In the genomic region with DNA sequence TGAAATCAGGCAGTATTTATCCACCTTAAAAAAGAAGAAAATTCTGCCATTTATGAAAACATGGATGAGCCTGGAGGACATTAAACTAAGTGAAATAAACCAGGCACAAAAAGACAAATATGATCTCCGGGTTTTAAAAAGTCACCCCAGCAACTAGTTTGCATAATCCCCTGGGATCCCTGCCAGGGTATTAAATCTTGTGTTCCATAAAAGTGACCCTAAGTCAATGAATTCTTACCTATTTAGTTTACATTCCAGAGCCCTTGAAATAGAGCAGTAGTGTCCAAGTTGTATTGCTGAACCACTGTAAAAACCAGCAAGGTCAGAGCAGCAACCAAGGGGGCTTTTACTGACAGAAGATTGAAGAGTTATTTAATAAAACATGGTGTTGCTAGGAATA, we compare ENCODE assay signal across 21 cellular contexts.
"Had no signal": no experiment of that assay in that cellular context is flagged by ENCODE, and none has a peak within 500 bp of the region (broad histone marks: within the 10 kb centered on the region; RNA-seq: fewer than 3 reads in every experiment).

No MANE protein-coding gene starts in this region.

- H3K4me3 Mint-ChIP-seq: activated CD4-positive, alpha-beta memory T cell treated with anti-CD3 and anti-CD28 coated beads, Interleukin-2, amount 10 ng/mL, durations not matched to agents 7 days and 5 days; activated CD4-positive, alpha-beta T cell treated with anti-CD3 and anti-CD28 coated beads for 36 hours; activated naive CD8-positive, alpha-beta T cell treated with anti-CD3 and anti-CD28 coated beads, Interleukin-2, amount 10 ng/mL, durations not matched to agents 7 days and 5 days; activated T-cell treated with anti-CD3 and anti-CD28 coated beads, Interleukin-2, amount 50 U/mL, for 72 hours; naive B cell had no signal

- H3K36me3 ChIP-seq: neutrophil, right lobe of liver, suprapubic skin, upper lobe of right lung, WERI-Rb-1 had no signal

- H3K27ac ChIP-seq: neutrophil, right lobe of liver, suprapubic skin, upper lobe of right lung, WERI-Rb-1 had no signal

- H3K27me3 ChIP-seq: neutrophil, right lobe of liver, suprapubic skin, upper lobe of right lung had no signal

- H3K4me1 ChIP-seq: right lobe of liver, suprapubic skin, upper lobe of right lung had no signal

- H3K4me3 ChIP-seq: right lobe of liver, suprapubic skin, upper lobe of right lung had no signal

- H3K4me1 Mint-ChIP-seq: activated CD4-positive, alpha-beta memory T cell treated with anti-CD3 and anti-CD28 coated beads, Interleukin-2, amount 10 ng/mL, durations not matched to agents 7 days and 5 days; activated CD4-positive, alpha-beta T cell treated with anti-CD3 and anti-CD28 coated beads for 36 hours; activated naive CD8-positive, alpha-beta T cell treated with anti-CD3 and anti-CD28 coated beads, Interleukin-2, amount 10 ng/mL, durations not matched to agents 7 days and 5 days; naive B cell had no signal

- H3K27me3 Mint-ChIP-seq: activated CD4-positive, alpha-beta memory T cell treated with anti-CD3 and anti-CD28 coated beads, Interleukin-2, amount 10 ng/mL, durations not matched to agents 7 days and 5 days; activated CD4-positive, alpha-beta T cell treated with anti-CD3 and anti-CD28 coated beads for 36 hours; activated naive CD8-positive, alpha-beta T cell treated with anti-CD3 and anti-CD28 coated beads, Interleukin-2, amount 10 ng/mL, durations not matched to agents 7 days and 5 days; naive B cell had no signal

- DNase-seq: activated CD4-positive, alpha-beta memory T cell treated with anti-CD3 and anti-CD28 coated beads, Interleukin-2, amount 10 ng/mL, durations not matched to agents 7 days and 5 days; activated CD4-positive, alpha-beta T cell treated with anti-CD3 and anti-CD28 coated beads for 36 hours; activated CD8-positive, alpha-beta memory T cell treated with anti-CD3 and anti-CD28 coated beads, Interleukin-2, amount 50 U/mL, for 4 hours; activated gamma-delta T cell treated with Interleukin-2 at 50 U/mL for 16 hours; activated naive CD8-positive, alpha-beta T cell treated with anti-CD3 and anti-CD28 coated beads, Interleukin-2, amount 10 ng/mL, durations not matched to agents 7 days and 5 days; activated T-cell treated with anti-CD3 and anti-CD28 coated beads, Interleukin-2, amount 50 U/mL, for 72 hours; aorta; caudate nucleus; cortex of kidney; effector CD8-positive, alpha-beta T cell; hippocampal formation; kidney glomerular epithelial cell; midbrain; naive B cell; right lobe of liver; stimulated activated naive CD8-positive, alpha-beta T cell treated with anti-CD3 and anti-CD28 coated beads, Interleukin-15, Interleukin-2, amounts not matched to agents 100 U/mL and 50 U/mL, for 24 hours; T-helper 9 cell; upper lobe of right lung; WERI-Rb-1 had no signal

- H3K27ac Mint-ChIP-seq: activated CD4-positive, alpha-beta memory T cell treated with anti-CD3 and anti-CD28 coated beads, Interleukin-2, amount 10 ng/mL, durations not matched to agents 7 days and 5 days; activated CD4-positive, alpha-beta T cell treated with anti-CD3 and anti-CD28 coated beads for 36 hours; activated naive CD8-positive, alpha-beta T cell treated with anti-CD3 and anti-CD28 coated beads, Interleukin-2, amount 10 ng/mL, durations not matched to agents 7 days and 5 days; activated T-cell treated with anti-CD3 and anti-CD28 coated beads, Interleukin-2, amount 50 U/mL, for 72 hours had no signal

- H3K36me3 Mint-ChIP-seq: activated naive CD8-positive, alpha-beta T cell treated with anti-CD3 and anti-CD28 coated beads, Interleukin-2, amount 10 ng/mL, durations not matched to agents 7 days and 5 days; naive B cell had no signal

- H3K9me3 ChIP-seq: neutrophil, right lobe of liver, suprapubic skin, upper lobe of right lung had no signal
